ENCODE assay signal across 1 cellular context in genomic region chr17:36667922-36668321, GRCh38.
TF ChIP-seq lines count a peak whose summit lies in the region.

No MANE protein-coding gene starts in this region.

TF ChIP-seq in HCT116, 20 proteins besides CTCF, POLR2A, EP300 and RAD21 (continued from another document):
- TF ChIP-seq EGR1 (IDR thresholded peaks at IDR 0.05; ENCODE audit: low read depth) (no peak), EZH2phosphoT487 (IDR thresholded peaks at IDR 0.05; ENCODE audit: borderline replicate concordance) (no peak), POLR2AphosphoS5 (IDR thresholded peaks at IDR 0.05; ENCODE audit: low read depth, low read length) (no peak)
